Comparison of ENCODE assay signal across 22 cellular contexts in genomic region chr10:44930904-44931620, GRCh38. TPM values are rescaled to one million over a fixed set of nuclear protein-coding genes. Genes with fewer than 3 reads are reported as not detected.
DNase-seq lines count a peak whose midpoint lies in the region; ATAC-seq and TF ChIP-seq lines count a peak whose summit lies in the region.
"Had no signal": no experiment of that assay in that cellular context is flagged by ENCODE, and none has a peak within 500 bp of the region (broad histone marks: within the 10 kb centered on the region; RNA-seq: fewer than 3 reads in every experiment).

No MANE protein-coding gene starts in this region.

- H3K4me2 ChIP-seq in osteoblast (ENCODE audit: insufficient read depth, low read length), result no peak overlapping the region

- H3K36me3 ChIP-seq in HEK293 (ENCODE audit: control insufficient read depth in 2 of 2, insufficient read depth in 1 of 2, low read length in 2 of 2) (no peaks in the 10 kb centered on the region), osteoblast (ENCODE audit: insufficient read depth, low read length) (no peaks in the 10 kb centered on the region), upper lobe of right lung (no peaks in the 10 kb centered on the region)
- H3K36me3 ChIP-seq: Peyer's patch had no signal

- H3K27me3 ChIP-seq in osteoblast (ENCODE audit: insufficient read depth, low read length) (no peaks in the 10 kb centered on the region), upper lobe of right lung (no peaks in the 10 kb centered on the region)
- H3K27me3 ChIP-seq: Peyer's patch had no signal

- H3K9me3 ChIP-seq in HEK293 (ENCODE audit: control insufficient read depth, insufficient read depth, low read depth, low read length) (no peaks in the 10 kb centered on the region), osteoblast (ENCODE audit: low read depth, low read length) (no peaks in the 10 kb centered on the region), upper lobe of right lung (no peaks in the 10 kb centered on the region)
- H3K9me3 ChIP-seq: Peyer's patch had no signal

- TF ChIP-seq CTCF in HEK293 (tag by site-specific recombination; IDR thresholded peaks at IDR 0.05) (no peak), osteoblast (IDR thresholded peaks at IDR 0.05; ENCODE audit: extremely low read depth, low read depth, low read length) (no peak), upper lobe of right lung (IDR thresholded peaks at IDR 0.05) (no peak)

- H3K4me3 ChIP-seq in HEK293 (ENCODE audit: low read depth, low read length) (no peak overlapping the region), osteoblast (ENCODE audit: insufficient read depth, low read length) (no peak overlapping the region), upper lobe of right lung (no peak overlapping the region)
- H3K4me3 ChIP-seq: Peyer's patch had no signal

- CTCF ChIA-PET in HEK293 (lab: Yijun Ruan, JAX), result interaction anchor here (0.6 to 3.4 kb wide), 6 partner anchors 13 to 77 kb away, joined by 3 to 15 read pairs (median 8); no protein-coding TSS in a partner anchor

- DNase-seq in ecto neural progenitor cell (ENCODE audit: low spot score) (peak; percentile 30), osteoblast (ENCODE audit: insufficient read length, low spot score, missing footprints) (peak; percentile 45), upper lobe of right lung (no peak), NCI-H1048 (lab: John Stamatoyannopoulos, UW) (no peak), SKM-1 treated with dmso at 0.1 percent for 144 hours (lab: John Stamatoyannopoulos, UW; ENCODE audit: unreplicated experiment) (no peak)
- DNase-seq: CD4-positive, CD25-positive, alpha-beta regulatory T cell; COR-L47; DMS 273 treated with DMSO at 0.1 percent for 48 hours; GOT3; Karpas-422; NCI-H1694 treated with DMSO at 0.1 percent for 48 hours; NCI-H2081 treated with DMSO at 0.1 percent for 48 hours; NCI-H2171 treated with DMSO at 0.1 percent for 48 hours; NCI-H524 treated with DMSO at 0.1 percent for 48 hours; NCI-H82 had no signal

- no peaks in the 10 kb centered on the region for H4K20me1 ChIP-seq in osteoblast (ENCODE audit: insufficient read depth, low read length)

- no peak overlapping the region for H2AFZ ChIP-seq in osteoblast (ENCODE audit: low read length)

- ATAC-seq in upper lobe of right lung, result peak; percentile 59
- no peak for ATAC-seq in HG03025 (IDR thresholded peaks at IDR 0.05; ENCODE audit: low FRiP score, unreplicated experiment)
- ATAC-seq: HCT116 had no signal

- H3K4me1 ChIP-seq in HEK293 (ENCODE audit: control insufficient read depth, insufficient read depth, low read length) (no peaks in the 10 kb centered on the region; the same call in 1 of the 2 replicates), osteoblast (ENCODE audit: insufficient read depth, low read length) (peaks cover 11% of the 10 kb centered on the region), upper lobe of right lung (peaks cover 7% of the 10 kb centered on the region)

- intact Hi-C loops in upper lobe of right lung (cut with DNase I), result loop anchor here (5.0 kb wide), 1 partner anchor 41 kb away; no protein-coding TSS in a partner anchor

- H3K27ac ChIP-seq in HEK293 (ENCODE audit: extremely low read depth, low read depth, low read length), result no peak overlapping the region
- no peak overlapping the region for H3K27ac ChIP-seq in osteoblast (ENCODE audit: low read depth, low read length)
- H3K27ac ChIP-seq in upper lobe of right lung, result no peak overlapping the region
- H3K27ac ChIP-seq: Peyer's patch had no signal

- H3K79me2 ChIP-seq in osteoblast (ENCODE audit: insufficient read depth, low read length), result no peaks in the 10 kb centered on the region

- POLR2A ChIA-PET in HEK293 (lab: Yijun Ruan, JAX), result no interaction called here

TF ChIP-seq in HEK293, 187 proteins besides CTCF, POLR2A, EP300 and RAD21:
- TF ChIP-seq ZBTB7A (tag by site-specific recombination; IDR thresholded peaks at IDR 0.05; ENCODE audit: low read depth), result no peak
- TF ChIP-seq ZNF623 (tag by site-specific recombination; IDR thresholded peaks at IDR 0.05), result peak; percentile 35

RNA-seq across cellular contexts. Expression of gene TMEM72, which starts 19.9 kb away (rescaled TPM):
- total RNA-seq in osteoblast (not detected in 2 replicates), upper lobe of right lung (not detected)
- total RNA-seq: CD4-positive, CD25-positive, alpha-beta regulatory T cell; G401; M059J; OCI-LY7 had no signal

RNA-seq across cellular contexts. Expression of gene RASSF4, which starts 28.5 kb away (rescaled TPM):
- total RNA-seq in osteoblast (2.9 and 4.0 TPM in 2 replicates), upper lobe of right lung (40.9 TPM)

RNA-seq across cellular contexts. Expression of gene DEPP1, which starts 47.5 kb away (rescaled TPM):
- total RNA-seq in osteoblast, result 43.6 and 87.6 TPM in 2 replicates
- total RNA-seq in upper lobe of right lung, result 160 TPM

Comparison
In these comparisons a context has a peak if more than half of its experiments do, and no peak if none do; other contexts are left out.
1. DNase-seq: peak in ecto neural progenitor cell (single experiment) and osteoblast (single experiment); none in upper lobe of right lung (single experiment), NCI-H1048 (single experiment) and SKM-1 treated with dmso at 0.1 percent for 144 hours (single experiment).